ENCODE assay signal across 8 cellular contexts in genomic region chr12:95169368-95169767, GRCh38. TPM values are rescaled to one million over a fixed set of nuclear protein-coding genes. Genes with fewer than 3 reads are reported as not detected.
DNase-seq lines count a peak whose midpoint lies in the region; ATAC-seq and TF ChIP-seq lines count a peak whose summit lies in the region.

No MANE protein-coding gene starts in this region.

- TF ChIP-seq CTCF in RWPE1 (conservative IDR thresholded peaks at IDR 0.05; ENCODE audit: low read depth) (no peak), fibroblast of mammary gland (conservative IDR thresholded peaks at IDR 0.05; ENCODE audit: control insufficient read depth, insufficient read depth, low read depth, low read length) (no peak), osteocyte (IDR thresholded peaks at IDR 0.05) (no peak)

- POLR2A ChIA-PET in RWPE1 (lab: Yijun Ruan, JAX; ENCODE audit: low non-redundant PET) = no interaction called here

- no peak overlapping the region for H3K4me3 Mint-ChIP-seq in osteocyte (ENCODE audit: unreplicated experiment)

- DNase-seq in EH (ENCODE audit: low read depth) (peak; percentile 85), RWPE1 (ENCODE audit: low spot score) (peak; percentile 63), fibroblast of mammary gland (ENCODE audit: low read depth) (peak; percentile 79), osteocyte (ENCODE audit: extremely low spot score, unreplicated experiment) (no peak), NCI-H82 treated with DMSO at 0.1 percent for 48 hours (lab: John Stamatoyannopoulos, UW; ENCODE audit: unreplicated experiment) (no peak), NCI-H2081 treated with DMSO at 0.1 percent for 48 hours (lab: John Stamatoyannopoulos, UW) (no peak)
- DNase-seq in stimulated activated CD4-positive, alpha-beta T cell treated with anti-CD3 and anti-CD28 coated beads, Interleukin-4, amount 100 ng/mL, for 1 hour = no peak

- H3K27ac Mint-ChIP-seq in osteocyte (ENCODE audit: unreplicated experiment) = peak overlapping the region; percentile 73

- H3K27me3 Mint-ChIP-seq in osteocyte (ENCODE audit: unreplicated experiment) = no peaks in the 10 kb centered on the region

- H3K4me1 Mint-ChIP-seq in osteocyte (ENCODE audit: unreplicated experiment) = peaks cover 38% of the 10 kb centered on the region

- H3K36me3 Mint-ChIP-seq in osteocyte (ENCODE audit: unreplicated experiment) = peaks cover 2% of the 10 kb centered on the region

- H3K27ac ChIP-seq in RWPE1 = peak overlapping the region; percentile 71

- H3K4me3 ChIP-seq in fibroblast of mammary gland (ENCODE audit: control insufficient read depth, low read depth, low read length) = no peak overlapping the region

- ATAC-seq in GM19023 (IDR thresholded peaks at IDR 0.05; ENCODE audit: unreplicated experiment) = no peak

- H3K9me3 Mint-ChIP-seq in osteocyte (ENCODE audit: unreplicated experiment) = no peaks in the 10 kb centered on the region

- CTCF ChIA-PET in RWPE1 (lab: Yijun Ruan, JAX) = no interaction called here

RNA-seq across cellular contexts. Expression of gene FGD6, which starts 47.9 kb away (rescaled TPM):
- total RNA-seq in osteocyte = 11.2 and 11.9 TPM in 2 replicates

RNA-seq across cellular contexts. Expression of gene VEZT, which starts 48.2 kb away (rescaled TPM):
- total RNA-seq in osteocyte = 65.7 and 74.7 TPM in 2 replicates

Comparison
In these comparisons a context has a peak if more than half of its experiments do, and no peak if none do; other contexts are left out.
1. DNase-seq: peak in EH (single experiment), RWPE1 (single experiment) and fibroblast of mammary gland (single experiment); none in osteocyte (single experiment), stimulated activated CD4-positive, alpha-beta T cell treated with anti-CD3 and anti-CD28 coated beads, Interleukin-4, amount 100 ng/mL, for 1 hour (single experiment), NCI-H82 treated with DMSO at 0.1 percent for 48 hours (single experiment) and NCI-H2081 treated with DMSO at 0.1 percent for 48 hours (single experiment).